ENCODE assay signal across 16 cellular contexts in genomic region chr2:219769044-219770030, GRCh38.
DNase-seq lines count a peak whose midpoint lies in the region; ATAC-seq and TF ChIP-seq lines count a peak whose summit lies in the region.
"Had no signal": no experiment of that assay in that cellular context is flagged by ENCODE, and none has a peak within 500 bp of the region (broad histone marks: within the 10 kb centered on the region; RNA-seq: fewer than 3 reads in every experiment).

No MANE protein-coding gene starts in this region.

- no peak for DNase-seq in activated CD4-positive, alpha-beta T cell treated with anti-CD3 and anti-CD28 coated beads, Interleukin-2, amount 10 ng/mL, durations not matched to agents 24 days and 14 days
- no peak for DNase-seq in activated CD4-positive, alpha-beta T cell treated with anti-CD3 and anti-CD28 coated beads for 48 hours
- DNase-seq in left lung: no peak
- peak; percentile 59 for DNase-seq in ureter (ENCODE audit: low spot score)
- no peak for DNase-seq in Calu3
- DNase-seq in activated naive CD8-positive, alpha-beta T cell treated with anti-CD3 and anti-CD28 coated beads, Interleukin-2, amount 50 U/mL, for 24 hours: no peak
- no peak for DNase-seq in OCI-M1 (lab: John Stamatoyannopoulos, UW)
- DNase-seq: activated CD4-positive, alpha-beta T cell treated with anti-CD3 and anti-CD28 coated beads, Interleukin-2, amount 50 U/mL, for 48 hours; foreskin melanocyte; PC-9; stimulated activated CD4-positive, alpha-beta T cell treated with anti-CD3 and anti-CD28 coated beads, Interleukin-1b, Interleukin-23, amount 100 ng/mL, for 48 hours; T-helper 17 cell had no signal

- no peaks in the 10 kb centered on the region for H3K27me3 ChIP-seq in left lung
- H3K27me3 ChIP-seq: vagina had no signal

- peaks cover 4% of the 10 kb centered on the region for H3K9me3 Mint-ChIP-seq in activated CD4-positive, alpha-beta T cell treated with anti-CD3 and anti-CD28 coated beads, Interleukin-2, amount 10 ng/mL, durations not matched to agents 24 days and 14 days
- peaks cover 10% of the 10 kb centered on the region for H3K9me3 Mint-ChIP-seq in Calu3 (ENCODE audit: low read depth, unreplicated experiment)
- peaks cover 7% of the 10 kb centered on the region for H3K9me3 Mint-ChIP-seq in activated naive CD8-positive, alpha-beta T cell treated with anti-CD3 and anti-CD28 coated beads, Interleukin-2, amount 50 U/mL, for 24 hours

- no peaks in the 10 kb centered on the region for H3K36me3 ChIP-seq in left lung
- H3K36me3 ChIP-seq: vagina had no signal

- H3K4me3 ChIP-seq in left lung: no peak overlapping the region
- H3K4me3 ChIP-seq: A549, PC-9, vagina had no signal

- H3K9me3 ChIP-seq in left lung: peaks cover 0 to 6% of the 10 kb centered on the region in 2 donors
- H3K9me3 ChIP-seq: A549, vagina had no signal

- no peaks in the 10 kb centered on the region for H3K36me3 Mint-ChIP-seq in activated CD4-positive, alpha-beta T cell treated with anti-CD3 and anti-CD28 coated beads, Interleukin-2, amount 10 ng/mL, durations not matched to agents 24 days and 14 days (ENCODE audit: low read depth)
- H3K36me3 Mint-ChIP-seq in Calu3 (ENCODE audit: insufficient read depth, unreplicated experiment): no peaks in the 10 kb centered on the region
- H3K36me3 Mint-ChIP-seq in activated naive CD8-positive, alpha-beta T cell treated with anti-CD3 and anti-CD28 coated beads, Interleukin-2, amount 50 U/mL, for 24 hours (ENCODE audit: low read depth): no peaks in the 10 kb centered on the region

- H3K4me3 Mint-ChIP-seq in activated CD4-positive, alpha-beta T cell treated with anti-CD3 and anti-CD28 coated beads, Interleukin-2, amount 10 ng/mL, durations not matched to agents 24 days and 14 days: no peak overlapping the region
- H3K4me3 Mint-ChIP-seq in Calu3 (ENCODE audit: low read depth, unreplicated experiment): no peak overlapping the region
- no peak overlapping the region for H3K4me3 Mint-ChIP-seq in activated naive CD8-positive, alpha-beta T cell treated with anti-CD3 and anti-CD28 coated beads, Interleukin-2, amount 50 U/mL, for 24 hours
- H3K4me3 Mint-ChIP-seq: dendritic cell treated with granulocyte-macrophage colony-stimulating factor and Interleukin-4, amounts not matched to agents 40 ng/mL and 50 ng/mL, for 4 days; T-helper 17 cell had no signal

- peak; percentile 28 for ATAC-seq in esophagus mucosa
- peak; percentile 34 for ATAC-seq in left lung
- ATAC-seq in activated naive CD8-positive, alpha-beta T cell treated with anti-CD3 and anti-CD28 coated beads, Interleukin-2, amount 50 U/mL, for 24 hours: no peak
- ATAC-seq: A549, T-helper 17 cell had no signal

- BruUV-seq in Calu3 (replicated peaks; lab: Mats Ljungman, UMichigan): no TSS peak

- H3K27ac ChIP-seq in left lung: no peak overlapping the region
- H3K27ac ChIP-seq: A549, PC-9, vagina had no signal

- intact Hi-C loops in activated CD4-positive, alpha-beta T cell treated with anti-CD3 and anti-CD28 coated beads, Interleukin-2, amount 10 ng/mL, durations not matched to agents 24 days and 14 days (cut with micrococcal nuclease): no loop called here
- intact Hi-C loops in left lung (cut with DNase I): no loop called here
- intact Hi-C loops in Calu3 (cut with micrococcal nuclease; ENCODE audit: unreplicated experiment): no loop called here

- no peak for TF ChIP-seq CTCF in left lung (IDR thresholded peaks at IDR 0.05)
- TF ChIP-seq CTCF in Calu3 (IDR thresholded peaks at IDR 0.05; ENCODE audit: unreplicated experiment): no peak

- CTCF ChIA-PET in Calu3 (lab: Charles Lee): no interaction called here

- H3K27ac Mint-ChIP-seq in activated CD4-positive, alpha-beta T cell treated with anti-CD3 and anti-CD28 coated beads, Interleukin-2, amount 10 ng/mL, durations not matched to agents 24 days and 14 days: peak overlapping the region; percentile 70
- H3K27ac Mint-ChIP-seq in Calu3 (ENCODE audit: unreplicated experiment): no peak overlapping the region
- no peak overlapping the region for H3K27ac Mint-ChIP-seq in activated naive CD8-positive, alpha-beta T cell treated with anti-CD3 and anti-CD28 coated beads, Interleukin-2, amount 50 U/mL, for 24 hours
- H3K27ac Mint-ChIP-seq: dendritic cell treated with granulocyte-macrophage colony-stimulating factor and Interleukin-4, amounts not matched to agents 40 ng/mL and 50 ng/mL, for 4 days; T-helper 17 cell had no signal

- peaks cover 1% of the 10 kb centered on the region for H3K4me1 Mint-ChIP-seq in activated CD4-positive, alpha-beta T cell treated with anti-CD3 and anti-CD28 coated beads, Interleukin-2, amount 10 ng/mL, durations not matched to agents 24 days and 14 days
- no peaks in the 10 kb centered on the region for H3K4me1 Mint-ChIP-seq in Calu3 (ENCODE audit: low read depth, unreplicated experiment)
- no peaks in the 10 kb centered on the region for H3K4me1 Mint-ChIP-seq in activated naive CD8-positive, alpha-beta T cell treated with anti-CD3 and anti-CD28 coated beads, Interleukin-2, amount 50 U/mL, for 24 hours
- H3K4me1 Mint-ChIP-seq: T-helper 17 cell had no signal

- no peaks in the 10 kb centered on the region for H3K27me3 Mint-ChIP-seq in activated CD4-positive, alpha-beta T cell treated with anti-CD3 and anti-CD28 coated beads, Interleukin-2, amount 10 ng/mL, durations not matched to agents 24 days and 14 days
- no peaks in the 10 kb centered on the region for H3K27me3 Mint-ChIP-seq in Calu3 (ENCODE audit: unreplicated experiment)
- H3K27me3 Mint-ChIP-seq in activated naive CD8-positive, alpha-beta T cell treated with anti-CD3 and anti-CD28 coated beads, Interleukin-2, amount 50 U/mL, for 24 hours: peaks cover 3% of the 10 kb centered on the region
- H3K27me3 Mint-ChIP-seq: dendritic cell treated with granulocyte-macrophage colony-stimulating factor and Interleukin-4, amounts not matched to agents 40 ng/mL and 50 ng/mL, for 4 days had no signal

- no peaks in the 10 kb centered on the region for H3K4me1 ChIP-seq in left lung
- H3K4me1 ChIP-seq: A549, vagina had no signal
